Comparison of ENCODE assay signal across 14 cellular contexts in genomic region chr3:58066842-58067241, GRCh38. TPM values are rescaled to one million over a fixed set of nuclear protein-coding genes. Genes with fewer than 3 reads are reported as not detected.
A peak's percentile ranks its signal among the peaks of the same experiment; 100 is the strongest.
DNase-seq lines count a peak whose midpoint lies in the region; ATAC-seq and TF ChIP-seq lines count a peak whose summit lies in the region.
"Had no signal": no experiment of that assay in that cellular context is flagged by ENCODE, and none has a peak within 500 bp of the region (broad histone marks: within the 10 kb centered on the region; RNA-seq: fewer than 3 reads in every experiment).

No MANE protein-coding gene starts in this region.

- no peaks in the 10 kb centered on the region for H3K27me3 ChIP-seq in breast epithelium
- H3K27me3 ChIP-seq in endodermal cell (ENCODE audit: control insufficient read depth, insufficient read depth, low read length, poor library complexity, severe bottlenecking): no peaks in the 10 kb centered on the region
- H3K27me3 ChIP-seq in muscle layer of colon (ENCODE audit: control insufficient read depth in 1 of 2, insufficient read depth in 2 of 2, low read length in 2 of 2): no peaks in the 10 kb centered on the region
- H3K27me3 ChIP-seq in aorta (ENCODE audit: control insufficient read depth in 1 of 2, insufficient read depth in 2 of 2, low read length in 1 of 2): no peaks in the 10 kb centered on the region
- H3K27me3 ChIP-seq: testis had no signal

- TF ChIP-seq POLR2A in breast epithelium (IDR thresholded peaks at IDR 0.05): no peak

- ATAC-seq in aorta (ENCODE audit: low FRiP score): no peak

- no peak overlapping the region for H3K4me3 ChIP-seq in breast epithelium
- no peak overlapping the region for H3K4me3 ChIP-seq in endodermal cell (ENCODE audit: low read length)
- no peak overlapping the region for H3K4me3 ChIP-seq in muscle layer of colon (ENCODE audit: low read depth in 1 of 2, low read length in 2 of 2)
- no peak overlapping the region for H3K4me3 ChIP-seq in aorta (ENCODE audit: low read length in 2 of 2)
- H3K4me3 ChIP-seq: testis had no signal

- H3K27me3 Mint-ChIP-seq in MCF 10A (ENCODE audit: insufficient read depth, unreplicated experiment) (no peaks in the 10 kb centered on the region), endodermal cell (ENCODE audit: insufficient read depth) (no peaks in the 10 kb centered on the region)

- H3K27ac ChIP-seq in breast epithelium (no peak overlapping the region), endodermal cell (ENCODE audit: low read depth, low read length) (no peak overlapping the region), muscle layer of colon (ENCODE audit: low read depth, low read length) (peak overlapping the region; percentile 31), aorta (ENCODE audit: low read depth in 1 of 2, low read length in 2 of 2) (peak overlapping the region; percentile 28 to 73)
- H3K27ac ChIP-seq: 22Rv1, testis had no signal

- POLR2A ChIA-PET in MCF 10A (lab: Yijun Ruan, JAX): interaction anchor here (0.8 kb wide), 1 partner anchor 61 kb away, joined by 3 read pairs; no protein-coding TSS in a partner anchor

- no peaks in the 10 kb centered on the region for H3K36me3 ChIP-seq in breast epithelium
- peaks cover 52% of the 10 kb centered on the region for H3K36me3 ChIP-seq in endodermal cell (ENCODE audit: control insufficient read depth, insufficient read depth, low read length)
- H3K36me3 ChIP-seq in muscle layer of colon (ENCODE audit: insufficient read depth, low read length): no peaks in the 10 kb centered on the region
- H3K36me3 ChIP-seq in aorta (ENCODE audit: control insufficient read depth in 1 of 2, insufficient read depth in 2 of 2, low read length in 1 of 2): no peaks in the 10 kb centered on the region

- no peak overlapping the region for H3K9ac ChIP-seq in endodermal cell (ENCODE audit: extremely low read depth, low read length, poor library complexity, severe bottlenecking)
- H3K9ac ChIP-seq in muscle layer of colon (ENCODE audit: low read length): no peak overlapping the region

- intact Hi-C loops in MCF 10A (cut with micrococcal nuclease): no loop called here
- intact Hi-C loops in breast epithelium (cut with DNase I; ENCODE audit: low total_unique reads): no loop called here
- intact Hi-C loops in aorta (cut with DNase I): loop anchor here in 1 of 2 donors (5.0 kb wide), 1 partner anchor 55 kb away; no protein-coding TSS in a partner anchor

- WGBS in endodermal cell (ENCODE audit: insufficient coverage in 1 of 2, insufficient read length in 1 of 2), 2 experiments: 56 to 67% methylated on average over 3 of the region's 3 CpGs
- 5 to 6% methylated on average over 3 of the region's 3 CpGs for whole genome bisulfite sequencing in aorta, 2 donors

- H3K9me3 Mint-ChIP-seq in MCF 10A (ENCODE audit: unreplicated experiment): no peaks in the 10 kb centered on the region
- H3K9me3 Mint-ChIP-seq in endodermal cell: no peaks in the 10 kb centered on the region

- H3K36me3 Mint-ChIP-seq in MCF 10A (ENCODE audit: insufficient read depth, unreplicated experiment) (peaks cover 11% of the 10 kb centered on the region), endodermal cell (ENCODE audit: low read depth) (peaks cover 7% of the 10 kb centered on the region)

- H3K27ac Mint-ChIP-seq in MCF 10A (ENCODE audit: low read depth, unreplicated experiment) (peak overlapping the region; percentile 63), endodermal cell (peak overlapping the region; percentile 85)

- H3K4me1 ChIP-seq in breast epithelium (no peaks in the 10 kb centered on the region), endodermal cell (ENCODE audit: control insufficient read depth, insufficient read depth, low read length) (peaks cover 36% of the 10 kb centered on the region), muscle layer of colon (ENCODE audit: insufficient read depth, low read length) (peaks cover 77% of the 10 kb centered on the region), aorta (ENCODE audit: control insufficient read depth in 1 of 2, insufficient read depth in 2 of 2, low read length in 2 of 2) (peaks cover 4 to 10% of the 10 kb centered on the region in 2 donors)

- DNase-seq in MCF 10A (ENCODE audit: unreplicated experiment) (no peak), breast epithelium (ENCODE audit: low spot score in 2 of 2) (no peak), endodermal cell (no peak), aorta (no peak), NCI-H82 (lab: John Stamatoyannopoulos, UW) (no peak), retina (no peak)
- no peak for DNase-seq in stimulated activated CD4-positive, alpha-beta T cell treated with anti-CD3 and anti-CD28 coated beads, Interleukin-4, amount 100 ng/mL, for 24 hours
- DNase-seq: activated CD4-positive, CD25-positive, alpha-beta regulatory T cell; NCI-H1417; NCI-H524 treated with DMSO at 0.1 percent for 48 hours; Right ventricle myocardium superior; testis had no signal

- H3K4me3 Mint-ChIP-seq in MCF 10A (ENCODE audit: unreplicated experiment) (no peak overlapping the region), endodermal cell (no peak overlapping the region)

- no peaks in the 10 kb centered on the region for H3K9me3 ChIP-seq in breast epithelium
- no peaks in the 10 kb centered on the region for H3K9me3 ChIP-seq in endodermal cell (ENCODE audit: control insufficient read depth, low read length)
- H3K9me3 ChIP-seq in muscle layer of colon (ENCODE audit: low read length): no peaks in the 10 kb centered on the region
- no peaks in the 10 kb centered on the region for H3K9me3 ChIP-seq in aorta (ENCODE audit: control insufficient read depth, low read length)
- H3K9me3 ChIP-seq: testis had no signal

- H3K4me1 Mint-ChIP-seq in MCF 10A (ENCODE audit: insufficient read depth, unreplicated experiment) (peaks cover 33% of the 10 kb centered on the region), endodermal cell (peaks cover 64% of the 10 kb centered on the region)

- TF ChIP-seq CTCF in MCF 10A (IDR thresholded peaks at IDR 0.05; ENCODE audit: unreplicated experiment) (no peak), breast epithelium (IDR thresholded peaks at IDR 0.05) (no peak), endodermal cell (conservative IDR thresholded peaks at IDR 0.05) (no peak)

- CTCF ChIA-PET in MCF 10A (lab: Yijun Ruan, JAX): interaction anchor here (0.8 kb wide), 1 partner anchor 138 kb away, joined by 5 read pairs; no protein-coding TSS in a partner anchor

- no TSS peak for BruUV-seq in MCF 10A (replicated peaks; lab: Mats Ljungman, UMichigan)

RNA-seq across cellular contexts. Expression of gene FLNB, which starts 58.6 kb away (rescaled TPM):
- total RNA-seq in MCF 10A (2022) (580 and 593 TPM in 2 replicates), breast epithelium (100 to 1,000 TPM in 2 of 3 donors, 10 to 100 TPM in 1; 40.3 to 242 (median 164) TPM), endodermal cell (100 to 1,000 TPM; 212 to 221 TPM), aorta (100 to 1,000 TPM; 157 to 254 TPM)
- polyA plus RNA-seq in endodermal cell (2013, experiment 1 of 2): 86.0 TPM
- 96.0 TPM for polyA plus RNA-seq in endodermal cell (2013, experiment 2 of 2)
- 10 to 100 TPM; 33.3 to 92.6 TPM for polyA plus RNA-seq in aorta

Comparison
In these comparisons a context has a peak if more than half of its experiments do, and no peak if none do; other contexts are left out.
1. H3K27ac ChIP-seq: peak in muscle layer of colon (single experiment) and aorta (2 of 2); none in breast epithelium (0 of 2) and endodermal cell (single experiment).